Comparison of ENCODE assay signal across 23 cellular contexts in the genomic region with DNA sequence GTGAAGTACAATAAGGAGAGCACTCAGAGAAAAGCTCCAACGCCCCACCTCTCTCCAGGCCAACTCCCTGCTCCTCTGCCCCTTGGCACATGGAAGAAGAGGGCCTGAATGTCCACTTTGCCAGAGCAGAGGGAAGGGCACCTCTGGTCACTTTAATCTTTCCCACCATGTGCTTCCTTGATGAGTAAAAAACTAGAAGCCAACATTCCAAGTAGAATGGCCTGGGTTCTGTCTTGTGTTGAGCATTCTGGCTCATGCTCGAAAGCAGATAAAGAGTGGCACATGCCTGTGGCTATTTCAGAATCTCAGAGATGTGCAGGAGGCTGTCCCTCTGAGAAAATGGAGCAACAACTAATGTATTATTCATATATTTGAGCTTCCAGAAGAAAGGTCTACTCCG.
"Had no signal": no experiment of that assay in that cellular context is flagged by ENCODE, and none has a peak within 500 bp of the region (broad histone marks: within the 10 kb centered on the region; RNA-seq: fewer than 3 reads in every experiment).

No MANE protein-coding gene starts in this region.

- ATAC-seq: activated T-helper 17 cell treated with anti-CD3 and anti-CD28 coated beads, Interleukin-2, amount 50 U/mL, for 72 hours; natural killer cell treated with Interleukin-12 subunit alpha and Interleukin-12 subunit beta and Interleukin-15 and Interleukin-18, amount 100 ng/mL, for 72 hours; sciatic nerve; T-cell had no signal

- H3K27me3 ChIP-seq: neutrophil, ovary had no signal

- H3K4me3 Mint-ChIP-seq: activated naive CD8-positive, alpha-beta T cell; activated T-cell treated with anti-CD3 and anti-CD28 coated beads, Interleukin-2, amount 50 U/mL, for 24 hours; activated T-helper 17 cell treated with anti-CD3 and anti-CD28 coated beads, Interleukin-2, amount 50 U/mL, for 72 hours; mesothelial cell of epicardium; natural killer cell treated with Interleukin-12 subunit alpha and Interleukin-12 subunit beta and Interleukin-15 and Interleukin-18, amount 100 ng/mL, for 72 hours; T-cell; T-helper 2 cell treated with Interferon-gamma antibody and Interleukin-4, amounts not matched to agents 5 μg/mL and 100 μg/mL, for 36 hours; type B pancreatic cell had no signal

- H3K36me3 ChIP-seq: neutrophil, ovary, thoracic aorta had no signal

- H3K4me3 ChIP-seq: ovary, thoracic aorta had no signal

- H3K27ac Mint-ChIP-seq: activated naive CD8-positive, alpha-beta T cell; activated T-cell treated with anti-CD3 and anti-CD28 coated beads, Interleukin-2, amount 50 U/mL, for 24 hours; activated T-helper 17 cell treated with anti-CD3 and anti-CD28 coated beads, Interleukin-2, amount 50 U/mL, for 72 hours; mesothelial cell of epicardium; natural killer cell treated with Interleukin-12 subunit alpha and Interleukin-12 subunit beta and Interleukin-15 and Interleukin-18, amount 100 ng/mL, for 72 hours; T-cell; T-helper 2 cell treated with Interferon-gamma antibody and Interleukin-4, amounts not matched to agents 5 μg/mL and 100 μg/mL, for 36 hours; type B pancreatic cell had no signal

- H3K9me3 ChIP-seq: neutrophil, ovary had no signal

- H3K27ac ChIP-seq: neutrophil, ovary, thoracic aorta, VCaP had no signal

- H3K9me3 Mint-ChIP-seq: activated T-helper 17 cell treated with anti-CD3 and anti-CD28 coated beads, Interleukin-2, amount 50 U/mL, for 72 hours had no signal

- H3K4me1 Mint-ChIP-seq: activated T-helper 17 cell treated with anti-CD3 and anti-CD28 coated beads, Interleukin-2, amount 50 U/mL, for 72 hours; mesothelial cell of epicardium; T-cell had no signal

- DNase-seq: activated CD4-positive, alpha-beta T cell treated with anti-CD3 and anti-CD28 coated beads for 1 hour; activated CD8-positive, alpha-beta memory T cell treated with anti-CD3 and anti-CD28 coated beads, Interleukin-2, amount 50 U/mL, for 4 hours; activated T-cell treated with anti-CD3 and anti-CD28 coated beads, Interleukin-2, amount 50 U/mL, for 24 hours; amniotic stem cell; caudate nucleus; dermis blood vessel endothelial cell; effector CD8-positive, alpha-beta T cell; erythroblast; foreskin melanocyte; ovary; stimulated activated CD4-positive, alpha-beta T cell treated with anti-CD3 and anti-CD28 coated beads, Interleukin-4, amount 100 ng/mL, for 1 hour; stimulated activated naive CD4-positive, alpha-beta T cell treated with Interleukin-2 at 50 U/mL for 16 hours; T-cell had no signal

- H3K36me3 Mint-ChIP-seq: mesothelial cell of epicardium; natural killer cell treated with Interleukin-12 subunit alpha and Interleukin-12 subunit beta and Interleukin-15 and Interleukin-18, amount 100 ng/mL, for 72 hours; type B pancreatic cell had no signal
